ENCODE assay signal across 8 cellular contexts in genomic region chr19:6260912-6261636, GRCh38. TPM values are rescaled to one million over a fixed set of nuclear protein-coding genes. Genes with fewer than 3 reads are reported as not detected.
DNase-seq lines count a peak whose midpoint lies in the region; ATAC-seq and TF ChIP-seq lines count a peak whose summit lies in the region.

No MANE protein-coding gene starts in this region.

- RAD21 ChIA-PET in HCT116 (lab: Charles Lee; ENCODE audit: low non-redundant PET in 1 of 2, low total read pairs in 2 of 2, uncharacterized antibody in 2 of 2, unreplicated experiment in 2 of 2) = no interaction called here

- peak; percentile 94 for ATAC-seq in HCT116
- ATAC-seq in HG03095 (IDR thresholded peaks at IDR 0.05; ENCODE audit: unreplicated experiment) = no peak

- peak; percentile 38; the same call in 1 of the 2 replicates for TF ChIP-seq RAD21 in HCT116 (IDR thresholded peaks at IDR 0.05; ENCODE audit: low read depth)

- intact Hi-C loops in HCT116 (cut with micrococcal nuclease) (no loop called here), left ventricle myocardium inferior (cut with micrococcal nuclease) (no loop called here), testis (cut with DNase I; ENCODE audit: low total_unique reads) (no loop called here)

- H4K20me1 ChIP-seq in HCT116 (ENCODE audit: insufficient read depth) = no peaks in the 10 kb centered on the region

- no TSS peak for BruUV-seq in HCT116 (replicated peaks; lab: Mats Ljungman, UMichigan)

- no peak overlapping the region for H3K9ac ChIP-seq in HCT116 (ENCODE audit: low read length)

- POLR2A ChIA-PET in HCT116 (lab: Charles Lee) = no interaction called here

- H3K4me2 ChIP-seq in HCT116 (ENCODE audit: low read length) = no peak overlapping the region

- H3K4me3 ChIP-seq in AG09309 (ENCODE audit: control insufficient read depth, low read depth, low read length) (no peak overlapping the region), HCT116 (replicated peaks in 1 of 2; ENCODE audit: low read depth in 1 of 2, low read length in 2 of 2) (no peak overlapping the region), left ventricle myocardium inferior (no peak overlapping the region), testis (no peak overlapping the region)

- no peak overlapping the region for H2AFZ ChIP-seq in HCT116 (ENCODE audit: low read depth, low read length, poor library complexity, severe bottlenecking)

- 94% methylated on average over 19 to 27 of the region's 30 CpGs for whole genome bisulfite sequencing in testis, 2 donors

- H3K27ac ChIP-seq in HCT116 (ENCODE audit: low read depth, low read length) (no peak overlapping the region), left ventricle myocardium inferior (replicated peaks) (no peak overlapping the region), testis (no peak overlapping the region)

- CTCF ChIA-PET in HCT116 (lab: Charles Lee) = interaction anchor here (0.6 kb wide), 1 partner anchor 689 kb away, joined by 3 read pairs; no protein-coding TSS in a partner anchor

- H3K4me1 ChIP-seq in HCT116 (ENCODE audit: control insufficient read depth in 1 of 2, insufficient read depth in 2 of 2, low read length in 2 of 2) (no peaks in the 10 kb centered on the region), left ventricle myocardium inferior (peaks cover 38% of the 10 kb centered on the region), testis (no peaks in the 10 kb centered on the region)

- H3K9me2 ChIP-seq in HCT116 (ENCODE audit: insufficient read depth) = no peaks in the 10 kb centered on the region

- peak; percentile 60 for TF ChIP-seq CTCF in AG09309 (IDR thresholded peaks at IDR 0.05; ENCODE audit: control insufficient read depth, insufficient read depth, low read depth, low read length, missing control alignments)
- peak; percentile 15 to 75 (median 61); a peak in 5 of 6 replicates for TF ChIP-seq CTCF in HCT116 (IDR thresholded peaks at IDR 0.05 in 2 of 3, conservative IDR thresholded peaks at IDR 0.05 in 1 of 3; ENCODE audit: borderline replicate concordance in 1 of 3, insufficient read depth in 1 of 3, low read depth in 2 of 3, low read length in 2 of 3)
- peak; percentile 69 for TF ChIP-seq CTCF in left ventricle myocardium inferior (IDR thresholded peaks at IDR 0.05; ENCODE audit: borderline replicate concordance)
- TF ChIP-seq CTCF in testis (IDR thresholded peaks at IDR 0.05) = peak in 2 of 3 experiments; percentile 9 to 34

- TF ChIP-seq POLR2A in HCT116 (IDR thresholded peaks at IDR 0.05; ENCODE audit: borderline replicate concordance, extremely low read depth, insufficient read depth, insufficient read length) (no peak), testis (IDR thresholded peaks at IDR 0.05) (no peak)

- H3K79me2 ChIP-seq in HCT116 (ENCODE audit: insufficient read depth, low read length) = peaks cover 73% of the 10 kb centered on the region

- H3K36me3 ChIP-seq in HCT116 (ENCODE audit: control insufficient read depth in 1 of 2, insufficient read depth in 2 of 2, low read length in 2 of 2) (peaks cover 10 to 20% of the 10 kb centered on the region in 2 experiments; a peak in 3 of 4 replicates), left ventricle myocardium inferior (peaks cover 46% of the 10 kb centered on the region), testis (ENCODE audit: low read depth, missing control alignments) (no peaks in the 10 kb centered on the region)

- H3K9me3 ChIP-seq in HCT116 (ENCODE audit: control insufficient read depth in 1 of 2, insufficient read depth in 1 of 2, low read depth in 1 of 2, low read length in 2 of 2) = no peaks in the 10 kb centered on the region
- H3K9me3 ChIP-seq in left ventricle myocardium inferior (replicated peaks) = no peaks in the 10 kb centered on the region
- no peaks in the 10 kb centered on the region for H3K9me3 ChIP-seq in testis

- no peaks in the 10 kb centered on the region for H3K27me3 ChIP-seq in HCT116 (ENCODE audit: insufficient read depth, low read length)
- H3K27me3 ChIP-seq in left ventricle myocardium inferior (ENCODE audit: low read depth) = no peaks in the 10 kb centered on the region
- H3K27me3 ChIP-seq in testis = no peaks in the 10 kb centered on the region

- DNase-seq in AG09309 (ENCODE audit: low read depth) (no peak), HCT116 (ENCODE audit: low read depth, low spot score) (no peak), left ventricle myocardium inferior (no peak), testis (no peak), NCI-H1105 (lab: John Stamatoyannopoulos, UW) (no peak), occipital lobe (lab: John Stamatoyannopoulos, UW) (no peak)
- DNase-seq in activated CD8-positive, alpha-beta memory T cell treated with anti-CD3 and anti-CD28 coated beads for 24 hours = peak; percentile 75

TF ChIP-seq in HCT116, 20 proteins besides CTCF, POLR2A, EP300 and RAD21:
- TF ChIP-seq ELF1 (IDR thresholded peaks at IDR 0.05; ENCODE audit: borderline replicate concordance, low read depth) (no peak), SP1 (IDR thresholded peaks at IDR 0.05; ENCODE audit: low read depth) (no peak), REST (IDR thresholded peaks at IDR 0.05; ENCODE audit: low read depth) (no peak), POLR2AphosphoS5 (IDR thresholded peaks at IDR 0.05; ENCODE audit: low read depth, low read length) (no peak), EZH2phosphoT487 (IDR thresholded peaks at IDR 0.05; ENCODE audit: borderline replicate concordance) (no peak), TCF7L2 (IDR thresholded peaks at IDR 0.05; ENCODE audit: borderline replicate concordance, extremely low read depth, insufficient read depth, insufficient read length) (no peak)
TF ChIP-seq in HCT116: peak in this region for 0.

RNA-seq across cellular contexts. Expression of gene MLLT1, which starts 18.7 kb away (rescaled TPM):
- total RNA-seq in HCT116 (2021; ENCODE audit: unreplicated experiment) = 55.0 TPM
- 29.0 and 31.3 TPM in 2 replicates for polyA plus RNA-seq in HCT116 (2012)
- total RNA-seq in left ventricle myocardium inferior = 36.0 TPM
- total RNA-seq in testis = 10 to 100 TPM; 17.3 to 22.4 TPM
- 32.0 TPM for polyA plus RNA-seq in testis (ENCODE audit: insufficient read depth, low read depth, low replicate concordance)
- total RNA-seq in occipital lobe = 8.6 TPM
